Comparison of ENCODE assay signal across 1 cellular context in the genomic region with DNA sequence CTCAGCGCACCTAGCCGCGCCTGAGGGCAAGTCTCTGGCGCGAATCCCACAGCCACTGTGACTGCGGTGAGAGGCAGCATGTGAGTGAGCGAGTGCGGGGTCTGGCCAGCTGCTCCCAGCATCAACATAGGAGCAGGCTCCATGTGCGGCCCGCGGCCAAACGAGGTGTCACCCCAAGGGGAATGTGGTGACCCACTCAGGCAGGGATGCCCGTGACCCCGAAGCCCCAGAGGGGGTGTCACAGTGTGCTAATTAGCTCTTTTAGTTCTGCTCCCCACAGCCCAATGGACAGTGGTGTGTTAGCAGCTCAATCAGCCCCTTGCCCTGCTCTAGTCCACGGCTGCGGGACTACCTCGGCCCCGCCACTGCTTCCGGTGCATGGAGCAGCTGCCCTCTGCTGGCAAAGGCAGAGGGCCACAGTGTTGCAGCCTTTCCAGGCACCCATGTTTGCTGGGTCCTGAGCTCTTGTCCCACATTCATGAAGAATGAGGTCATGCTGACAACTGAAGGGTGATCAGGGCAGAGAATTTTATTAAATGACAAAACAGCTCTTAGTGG.
TF ChIP-seq lines count a peak whose summit lies in the region.

No MANE protein-coding gene starts in this region.

TF ChIP-seq in GM12878, 131 proteins besides CTCF, POLR2A, EP300 and RAD21 (continued from another document):
- TF ChIP-seq REST (IDR thresholded peaks at IDR 0.05; ENCODE audit: low read depth, low read length) (no peak), CUX1 (IDR thresholded peaks at IDR 0.05; ENCODE audit: insufficient replicate concordance, low read depth, low read length) (no peak), BACH1 (IDR thresholded peaks at IDR 0.05; ENCODE audit: borderline replicate concordance) (no peak), NKRF (conservative IDR thresholded peaks at IDR 0.05) (no peak), MEF2A (IDR thresholded peaks at IDR 0.05; ENCODE audit: insufficient read depth, low read depth, low read length) (no peak), NBN (IDR thresholded peaks at IDR 0.05) (no peak)
TF ChIP-seq in GM12878: peak in this region for 0.
